Comparison of ENCODE assay signal across 18 cellular contexts in the genomic region with DNA sequence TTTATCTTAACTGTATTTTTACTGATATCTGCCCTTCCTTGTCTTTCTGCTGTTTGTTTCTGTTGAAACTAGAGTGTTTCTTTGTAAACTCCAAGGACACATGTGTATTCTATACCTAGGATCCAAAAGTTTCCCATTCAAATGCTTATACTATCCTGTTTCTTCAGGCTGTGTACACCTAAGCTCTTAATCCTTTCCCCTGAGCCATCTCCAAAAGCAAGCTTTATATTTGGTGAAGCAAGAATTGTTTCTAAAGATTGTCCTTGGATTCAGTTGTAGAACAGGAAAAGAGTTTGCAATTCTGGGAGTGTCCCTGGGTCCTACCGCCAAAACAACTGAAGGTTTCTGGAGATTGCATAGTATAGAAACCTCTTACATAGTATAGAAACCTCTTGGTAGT.
A peak's percentile ranks its signal among the peaks of the same experiment; 100 is the strongest.
DNase-seq lines count a peak whose midpoint lies in the region; ATAC-seq and TF ChIP-seq lines count a peak whose summit lies in the region.
"Had no signal": no experiment of that assay in that cellular context is flagged by ENCODE, and none has a peak within 500 bp of the region (broad histone marks: within the 10 kb centered on the region; RNA-seq: fewer than 3 reads in every experiment).

No MANE protein-coding gene starts in this region.

- no peak overlapping the region for H2BK20ac ChIP-seq in H9 (ENCODE audit: low read depth, low read length, poor library complexity, severe bottlenecking)

- H3K27ac Mint-ChIP-seq in H9, result peak overlapping the region in 2 of 3 experiments; percentile 35 to 76; a peak in 4 of 7 replicates
- no peak overlapping the region for H3K27ac Mint-ChIP-seq in activated naive CD8-positive, alpha-beta T cell treated with anti-CD3 and anti-CD28 coated beads for 36 hours
- H3K27ac Mint-ChIP-seq: HFFc6 had no signal

- no peak overlapping the region for H4K8ac ChIP-seq in H9 (replicated peaks; ENCODE audit: insufficient read length, low read depth, low read length)

- no peaks in the 10 kb centered on the region for H3K36me3 ChIP-seq in adipocyte (ENCODE audit: control insufficient read depth, insufficient read depth, low read length, severe bottlenecking)
- no peaks in the 10 kb centered on the region for H3K36me3 ChIP-seq in gastrocnemius medialis

- H3K23ac ChIP-seq in H9 (ENCODE audit: insufficient read length, low read depth, low read length), result no peak overlapping the region

- no CpG with 5 or more reads among the region's 1 CpG for WGBS in H9 (ENCODE audit: extremely low coverage, insufficient read length, low lambda C conversion rate)

- H3K18ac ChIP-seq in H9 (ENCODE audit: insufficient read length, low read depth, low read length), result no peak overlapping the region

- no peak overlapping the region for H3K14ac ChIP-seq in H9 (ENCODE audit: insufficient read depth, low read length)

- no peak overlapping the region for H2AFZ ChIP-seq in H9 (ENCODE audit: low read length)

- no peaks in the 10 kb centered on the region; a peak in 1 of 5 replicates for H3K9me3 Mint-ChIP-seq in H9
- peaks cover 1% of the 10 kb centered on the region for H3K9me3 Mint-ChIP-seq in activated naive CD8-positive, alpha-beta T cell treated with anti-CD3 and anti-CD28 coated beads for 36 hours
- H3K9me3 Mint-ChIP-seq: HFFc6 had no signal

- no peak for TF ChIP-seq POLR2A in gastrocnemius medialis (IDR thresholded peaks at IDR 0.05)

- no peak overlapping the region for H2BK120ac ChIP-seq in H9 (ENCODE audit: low read depth, low read length, poor library complexity, severe bottlenecking)

- H3K27ac ChIP-seq in H9 (ENCODE audit: insufficient read length, low read depth, low read length) (no peak overlapping the region), gastrocnemius medialis (peak overlapping the region; percentile 53 to 77 (median 61))
- H3K27ac ChIP-seq: A549 had no signal

- H3K27me3 Mint-ChIP-seq in H9 (ENCODE audit: low read depth), result no peaks in the 10 kb centered on the region
- H3K27me3 Mint-ChIP-seq in activated naive CD8-positive, alpha-beta T cell treated with anti-CD3 and anti-CD28 coated beads for 36 hours, result no peaks in the 10 kb centered on the region

- H3K23me2 ChIP-seq in H9 (ENCODE audit: insufficient read length, low read depth, low read length, poor library complexity, severe bottlenecking), result no peaks in the 10 kb centered on the region

- no peak overlapping the region for H3T11ph ChIP-seq in H9 (ENCODE audit: low read length)

- peaks cover 3 to 9% (median 5%) of the 10 kb centered on the region in 3 experiments; a peak in 4 of 7 replicates for H3K36me3 Mint-ChIP-seq in H9 (ENCODE audit: insufficient read depth in 1 of 3, low read depth in 3 of 3)
- peaks cover 18% of the 10 kb centered on the region for H3K36me3 Mint-ChIP-seq in activated naive CD8-positive, alpha-beta T cell treated with anti-CD3 and anti-CD28 coated beads for 36 hours

- H3K4me1 Mint-ChIP-seq in H9, result peaks cover 15 to 16% of the 10 kb centered on the region in 2 experiments
- H3K4me1 Mint-ChIP-seq in activated naive CD8-positive, alpha-beta T cell treated with anti-CD3 and anti-CD28 coated beads for 36 hours, result peaks cover 4% of the 10 kb centered on the region

- peak overlapping the region; percentile 42 for H3K4me3 ChIP-seq in adipocyte (ENCODE audit: low read length)
- no peak overlapping the region for H3K4me3 ChIP-seq in gastrocnemius medialis
- H3K4me3 ChIP-seq: A549 had no signal

- no peak overlapping the region for H2BK5ac ChIP-seq in H9 (ENCODE audit: insufficient read length, low read length)

- no peak overlapping the region for H2AK5ac ChIP-seq in H9 (ENCODE audit: insufficient read length, low read length)

- no peak overlapping the region for H2BK12ac ChIP-seq in H9 (ENCODE audit: insufficient read length, low read depth, low read length)

- ATAC-seq in gastrocnemius medialis (peak; percentile 65 to 95), HG03439 (IDR thresholded peaks at IDR 0.05; ENCODE audit: unreplicated experiment) (no peak)
- ATAC-seq: A549 had no signal

- no peak overlapping the region for H4K5ac ChIP-seq in H9 (ENCODE audit: insufficient read length, low read depth, low read length)

- H4K91ac ChIP-seq in H9 (ENCODE audit: insufficient read length, low read depth, low read length), result no peak overlapping the region

- DNase-seq in H9 (no peak), adipocyte (ENCODE audit: low read depth) (peak; percentile 57), fibroblast of the conjunctiva (ENCODE audit: low read depth) (peak; percentile 27), gastrocnemius medialis (no peak), HT-29 (ENCODE audit: low spot score) (no peak)
- DNase-seq in stimulated activated CD4-positive, alpha-beta T cell treated with anti-CD3 and anti-CD28 coated beads, Interleukin-2, amount 100 ng/mL, for 48 hours, result no peak
- no peak for DNase-seq in activated naive CD8-positive, alpha-beta T cell treated with anti-CD3 and anti-CD28 coated beads for 36 hours
- DNase-seq: C1 segment of cervical spinal cord; GF-D8; HFFc6; NCI-H187; NCI-H226; NCI-H526 treated with DMSO at 0.1 percent for 48 hours; NK-92 treated with Interleukin-12 subunit alpha and Interleukin-12 subunit beta, amount 100 ng/mL, for 24 hours; OCI-M1; SIG-M5 had no signal

- H3K4ac ChIP-seq in H9 (ENCODE audit: low read depth, low read length), result no peak overlapping the region

- TF ChIP-seq CTCF in H9 (conservative IDR thresholded peaks at IDR 0.05), result no peak
- TF ChIP-seq CTCF in gastrocnemius medialis (IDR thresholded peaks at IDR 0.05 in 4 of 5, conservative IDR thresholded peaks at IDR 0.05 in 1 of 5), result no peak

- H3K4me3 Mint-ChIP-seq in H9, result no peak overlapping the region
- no peak overlapping the region for H3K4me3 Mint-ChIP-seq in activated naive CD8-positive, alpha-beta T cell treated with anti-CD3 and anti-CD28 coated beads for 36 hours
- H3K4me3 Mint-ChIP-seq: HFFc6 had no signal

- H3K4me2 ChIP-seq in H9 (ENCODE audit: insufficient read depth, insufficient read length, low read length), result no peak overlapping the region
- H3K4me2 ChIP-seq: A549 had no signal

- no peaks in the 10 kb centered on the region for H3K79me2 ChIP-seq in H9 (ENCODE audit: insufficient read depth, low read length)

- H3K9me3 ChIP-seq in H9 (ENCODE audit: control insufficient read depth, low read depth, low read length), result no peaks in the 10 kb centered on the region
- no peaks in the 10 kb centered on the region for H3K9me3 ChIP-seq in adipocyte (ENCODE audit: control insufficient read depth, low read length)
- no peaks in the 10 kb centered on the region for H3K9me3 ChIP-seq in gastrocnemius medialis
- H3K9me3 ChIP-seq: A549 had no signal

- intact Hi-C loops in gastrocnemius medialis (cut with DNase I; ENCODE audit: low total_unique reads), result no loop called here

- H4K20me1 ChIP-seq in H9 (ENCODE audit: control insufficient read depth, insufficient read depth, insufficient read length), result no peaks in the 10 kb centered on the region

- no peaks in the 10 kb centered on the region for H3K27me3 ChIP-seq in H9 (ENCODE audit: insufficient read depth, low read length)
- H3K27me3 ChIP-seq in adipocyte (replicated peaks; ENCODE audit: control insufficient read depth, insufficient read depth, low read length), result no peaks in the 10 kb centered on the region
- no peaks in the 10 kb centered on the region for H3K27me3 ChIP-seq in gastrocnemius medialis

- H3K9ac ChIP-seq in H9 (ENCODE audit: extremely low read depth, insufficient read length, low read length), result no peak overlapping the region
- peak overlapping the region; percentile 38 for H3K9ac ChIP-seq in adipocyte (ENCODE audit: low read length)

- H2BK15ac ChIP-seq in H9 (ENCODE audit: low read depth, low read length), result no peak overlapping the region

- H3K56ac ChIP-seq in H9 (ENCODE audit: insufficient read length, low read depth, low read length), result no peak overlapping the region

- in situ Hi-C loops in gastrocnemius medialis (cut with MboI; ENCODE audit: low sequenced_read_pairs in 4 of 4), result no loop called here

- no peaks in the 10 kb centered on the region for H3K79me1 ChIP-seq in H9 (ENCODE audit: insufficient read depth, low read depth, low read length, poor library complexity, severe bottlenecking)

- H3K4me1 ChIP-seq in H9 (ENCODE audit: insufficient read depth, low read length) (no peaks in the 10 kb centered on the region), adipocyte (ENCODE audit: control insufficient read depth, insufficient read depth, low read length) (peaks cover 27% of the 10 kb centered on the region), gastrocnemius medialis (peaks cover 32 to 35% of the 10 kb centered on the region in 2 donors)
- H3K4me1 ChIP-seq: A549 had no signal

Comparison
In these comparisons a context has a peak if more than half of its experiments do, and no peak if none do; other contexts are left out.
1. DNase-seq: peak in adipocyte (single experiment) and fibroblast of the conjunctiva (single experiment); none in H9 (single experiment), gastrocnemius medialis (0 of 2), stimulated activated CD4-positive, alpha-beta T cell treated with anti-CD3 and anti-CD28 coated beads, Interleukin-2, amount 100 ng/mL, for 48 hours (0 of 2), HT-29 (single experiment) and activated naive CD8-positive, alpha-beta T cell treated with anti-CD3 and anti-CD28 coated beads for 36 hours (single experiment).